17 cellular contexts compared by ENCODE assay signal in genomic region chr2:647003-647560, GRCh38.
"Had no signal": no experiment of that assay in that cellular context is flagged by ENCODE, and none has a peak within 500 bp of the region (broad histone marks: within the 10 kb centered on the region; RNA-seq: fewer than 3 reads in every experiment).

No MANE protein-coding gene starts in this region.

- H3K36me3 Mint-ChIP-seq: activated naive CD8-positive, alpha-beta T cell treated with anti-CD3 and anti-CD28 coated beads, Interleukin-2, amount 10 ng/mL, durations not matched to agents 7 days and 5 days; mesothelial cell of epicardium; T-cell had no signal

- H3K4me3 Mint-ChIP-seq: activated naive CD8-positive, alpha-beta T cell treated with anti-CD3 and anti-CD28 coated beads, Interleukin-2, amount 10 ng/mL, durations not matched to agents 7 days and 5 days; central memory CD8-positive, alpha-beta T cell; mesothelial cell of epicardium; neural crest cell; T-cell had no signal

- ATAC-seq: activated CD4-positive, CD25-positive, alpha-beta regulatory T cell treated with anti-CD3 and anti-CD28 coated beads, Interleukin-2, amount 50 U/mL, for 24 hours; left cardiac atrium; lower lobe of right lung; T-cell had no signal

- H3K9me3 Mint-ChIP-seq: activated naive CD8-positive, alpha-beta T cell treated with anti-CD3 and anti-CD28 coated beads, Interleukin-2, amount 10 ng/mL, durations not matched to agents 7 days and 5 days; central memory CD8-positive, alpha-beta T cell; mesothelial cell of epicardium; neural crest cell; T-cell had no signal

- DNase-seq: activated CD4-positive, alpha-beta T cell treated with anti-CD3 and anti-CD28 coated beads, Interleukin-2, amount 50 U/mL, for 48 hours; activated naive CD4-positive, alpha-beta T cell; activated naive CD8-positive, alpha-beta T cell treated with anti-CD3 and anti-CD28 coated beads, Interleukin-2, amount 10 ng/mL, durations not matched to agents 7 days and 5 days; anterior cingulate cortex; brain microvascular endothelial cell; cortex of kidney; effector CD8-positive, alpha-beta T cell; foreskin melanocyte; left cardiac atrium; lower lobe of right lung; ovary; T1000 had no signal

- H3K4me1 Mint-ChIP-seq: activated naive CD8-positive, alpha-beta T cell treated with anti-CD3 and anti-CD28 coated beads, Interleukin-2, amount 10 ng/mL, durations not matched to agents 7 days and 5 days; central memory CD8-positive, alpha-beta T cell; neural crest cell; T-cell had no signal

- H3K27ac Mint-ChIP-seq: activated naive CD8-positive, alpha-beta T cell treated with anti-CD3 and anti-CD28 coated beads, Interleukin-2, amount 10 ng/mL, durations not matched to agents 7 days and 5 days; mesothelial cell of epicardium; T-cell had no signal

- H3K9me3 ChIP-seq: lower lobe of right lung, ovary had no signal
